ENCODE assay signal across 1 cellular context in genomic region chr2:120853294-120854013, GRCh38.
TF ChIP-seq lines count a peak whose summit lies in the region.

No MANE protein-coding gene starts in this region.

TF ChIP-seq in GM23338, 12 proteins besides CTCF, POLR2A, EP300 and RAD21 (continued from another document):
- TF ChIP-seq ZNF462 (CRISPR knock-in tag; IDR thresholded peaks at IDR 0.05) = no peak
- no peak for TF ChIP-seq NANOG (IDR thresholded peaks at IDR 0.05; ENCODE audit: borderline replicate concordance)
- TF ChIP-seq ZNF114 (CRISPR knock-in tag; IDR thresholded peaks at IDR 0.05) = no peak
- no peak for TF ChIP-seq REST (IDR thresholded peaks at IDR 0.05; ENCODE audit: unreplicated experiment)
- TF ChIP-seq EZH2 (IDR thresholded peaks at IDR 0.05; ENCODE audit: low read depth, unreplicated experiment) = no peak
- no peak for TF ChIP-seq POLR2AphosphoS5 (IDR thresholded peaks at IDR 0.05; ENCODE audit: low read depth)
- no peak for TF ChIP-seq STAT1 (IDR thresholded peaks at IDR 0.05; ENCODE audit: unreplicated experiment)
- no peak for TF ChIP-seq ETS1 (IDR thresholded peaks at IDR 0.05)
- no peak for TF ChIP-seq EZH2phosphoT487 (IDR thresholded peaks at IDR 0.05; ENCODE audit: unreplicated experiment)
- TF ChIP-seq ZNF331 (CRISPR knock-in tag; IDR thresholded peaks at IDR 0.05; ENCODE audit: low read depth) = no peak
